Comparison of ENCODE assay signal across 8 cellular contexts in the genomic region with DNA sequence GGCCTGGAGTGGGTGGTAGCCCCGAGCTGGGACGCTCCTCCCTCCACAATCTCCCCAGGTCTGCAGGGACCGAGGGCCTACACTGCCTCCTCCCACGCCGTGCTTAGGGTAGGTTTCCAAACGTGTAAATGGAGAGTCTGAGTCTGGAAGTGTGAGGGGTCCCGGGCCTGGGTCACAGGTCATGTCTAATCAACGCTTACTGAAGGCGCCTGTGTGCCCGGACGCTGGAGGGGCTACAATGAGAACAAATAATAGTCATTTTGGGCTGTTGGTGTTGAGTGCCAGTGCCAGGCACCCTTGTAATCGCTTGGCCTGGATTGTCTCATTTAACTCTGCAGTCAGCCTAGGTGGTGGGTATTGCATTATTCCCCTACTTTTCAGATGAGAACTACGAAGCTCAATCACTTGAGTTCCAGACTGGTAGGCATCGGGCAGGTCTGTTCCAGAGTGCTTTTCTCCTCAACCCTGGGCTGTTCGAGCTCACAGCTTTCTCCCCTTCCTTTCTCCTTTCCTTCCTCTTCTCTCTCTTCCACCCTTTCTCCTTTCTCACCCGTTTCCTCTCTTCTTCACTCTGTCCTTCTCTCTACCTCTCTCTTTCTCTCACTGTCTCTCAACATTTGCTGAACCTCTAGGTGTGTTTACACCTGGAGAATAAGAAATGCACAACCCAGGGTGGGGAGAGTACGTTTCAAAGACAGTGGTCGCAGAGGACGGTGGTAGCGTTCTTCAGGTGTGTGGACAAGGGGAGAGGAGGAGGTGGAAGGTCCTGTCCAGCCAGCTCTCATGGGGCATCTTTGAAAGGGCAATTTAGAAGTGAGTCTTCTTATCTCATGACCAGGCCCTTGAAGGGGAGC. TPM values are rescaled to one million over a fixed set of nuclear protein-coding genes. Genes with fewer than 3 reads are reported as not detected.
A peak's percentile ranks its signal among the peaks of the same experiment; 100 is the strongest.
DNase-seq lines count a peak whose midpoint lies in the region; ATAC-seq, FAIRE-seq and TF ChIP-seq lines count a peak whose summit lies in the region.

No MANE protein-coding gene starts in this region.

- no peaks in the 10 kb centered on the region for H3K27me3 Mint-ChIP-seq in central memory CD8-positive, alpha-beta T cell

- TF ChIP-seq POLR2A in A549 (IDR thresholded peaks at IDR 0.05; ENCODE audit: low read length), result no peak

- 86% methylated on average over 11 of the region's 20 CpGs for WGBS in A549 (ENCODE audit: missing lambda C conversion rate)

- peak overlapping the region; percentile 90 for H3K4me2 ChIP-seq in A549

- H3K4me3 Mint-ChIP-seq in central memory CD8-positive, alpha-beta T cell, result peak overlapping the region; percentile 81

- peak in 1 of 2 experiments; percentile 53; a peak in 3 of 6 replicates for ATAC-seq in A549
- peak; percentile 3 for ATAC-seq in GM18519 (IDR thresholded peaks at IDR 0.05; ENCODE audit: low FRiP score, unreplicated experiment)
- ATAC-seq in central memory CD8-positive, alpha-beta T cell (replicated peaks; ENCODE audit: extremely low read depth, poor library complexity, severe bottlenecking), result no peak

- no peak for FAIRE-seq in A549 (lab: Jason Lieb, UNC)

- DNase-seq in A549 (ENCODE audit: low read depth in 1 of 2, low spot score in 1 of 2) (no peak), NCI-H774 (lab: John Stamatoyannopoulos, UW) (no peak), SKM-1 treated with dmso at 0.1 percent for 144 hours (lab: John Stamatoyannopoulos, UW; ENCODE audit: unreplicated experiment) (no peak), SKM-1 (lab: John Stamatoyannopoulos, UW; ENCODE audit: unreplicated experiment) (no peak)
- no peak for DNase-seq in Jurkat, Clone E6-1 (ENCODE audit: low read depth, low spot score)
- no peak for DNase-seq in central memory CD8-positive, alpha-beta T cell (ENCODE audit: low spot score in 2 of 2)

- POLR2A ChIA-PET in A549 (lab: Yijun Ruan, JAX), result interaction anchor here (1.0 kb wide), 1 partner anchor 20 kb away, joined by 3 read pairs; no protein-coding TSS in a partner anchor

- no peaks in the 10 kb centered on the region for H3K9me3 Mint-ChIP-seq in central memory CD8-positive, alpha-beta T cell

- no peak for TF ChIP-seq CTCF in A549 (IDR thresholded peaks at IDR 0.05)

- H3K27ac Mint-ChIP-seq in central memory CD8-positive, alpha-beta T cell (ENCODE audit: low read depth), result peak overlapping the region; percentile 75

- H3K4me3 ChIP-seq in A549 (peak overlapping the region; percentile 79), mucosa of stomach (ENCODE audit: low read length) (peak overlapping the region; percentile 37)
- peak overlapping the region; percentile 62 for H3K4me3 ChIP-seq in Jurkat, Clone E6-1 (ENCODE audit: low read length)

- CTCF ChIA-PET in A549 (lab: Yijun Ruan, JAX), result interaction anchor here (1.5 kb wide), 1 partner anchor 28 kb away, joined by 5 read pairs; no protein-coding TSS in a partner anchor

- peaks cover 26% of the 10 kb centered on the region for H3K36me3 Mint-ChIP-seq in central memory CD8-positive, alpha-beta T cell (ENCODE audit: insufficient read depth)

- TF ChIP-seq EP300 in A549 (IDR thresholded peaks at IDR 0.05), result no peak

- no peak for TF ChIP-seq RAD21 in A549 (conservative IDR thresholded peaks at IDR 0.05 in 1 of 2, IDR thresholded peaks at IDR 0.05 in 1 of 2)

- H3K4me1 Mint-ChIP-seq in central memory CD8-positive, alpha-beta T cell, result peaks cover 37% of the 10 kb centered on the region

- peaks cover 17% of the 10 kb centered on the region; the same call in 2 of the 3 replicates for H3K4me1 ChIP-seq in A549
- peaks cover 38% of the 10 kb centered on the region for H3K4me1 ChIP-seq in mucosa of stomach (ENCODE audit: control insufficient read depth, insufficient read depth, low read length)

- no peaks in the 10 kb centered on the region for H3K27me3 ChIP-seq in mucosa of stomach (ENCODE audit: control insufficient read depth, insufficient read depth, low read length)

- peak overlapping the region; percentile 80 for H3K9ac ChIP-seq in mucosa of stomach (ENCODE audit: low read length)

- no peaks in the 10 kb centered on the region for H3K36me3 ChIP-seq in mucosa of stomach (ENCODE audit: control insufficient read depth, insufficient read depth, low read length)

- H3K9me3 ChIP-seq in A549 (no peaks in the 10 kb centered on the region), mucosa of stomach (ENCODE audit: control insufficient read depth, low read length) (no peaks in the 10 kb centered on the region)

- peak overlapping the region; percentile 79 to 94 for H3K27ac ChIP-seq in A549

TF ChIP-seq in A549, 52 proteins besides CTCF, POLR2A, EP300 and RAD21 (continues in another document):
- TF ChIP-seq POLR2AphosphoS2 (conservative IDR thresholded peaks at IDR 0.05; ENCODE audit: low read length) (no peak), ZNF302 (CRISPR knock-in tag; IDR thresholded peaks at IDR 0.05) (no peak), KDM1A (IDR thresholded peaks at IDR 0.05; ENCODE audit: low read depth) (no peak), TFCP2L1 (CRISPR knock-in tag; IDR thresholded peaks at IDR 0.05) (no peak), NR3C1 (IDR thresholded peaks at IDR 0.05) (no peak), RFX5 (IDR thresholded peaks at IDR 0.05) (no peak), RNF2 (IDR thresholded peaks at IDR 0.05; ENCODE audit: borderline replicate concordance, low read depth) (no peak), MAZ (IDR thresholded peaks at IDR 0.05; ENCODE audit: borderline replicate concordance, low read depth, low read length) (no peak), NPAS2 (CRISPR knock-in tag; IDR thresholded peaks at IDR 0.05; ENCODE audit: borderline replicate concordance) (no peak)
- TF ChIP-seq, protein P1, sequence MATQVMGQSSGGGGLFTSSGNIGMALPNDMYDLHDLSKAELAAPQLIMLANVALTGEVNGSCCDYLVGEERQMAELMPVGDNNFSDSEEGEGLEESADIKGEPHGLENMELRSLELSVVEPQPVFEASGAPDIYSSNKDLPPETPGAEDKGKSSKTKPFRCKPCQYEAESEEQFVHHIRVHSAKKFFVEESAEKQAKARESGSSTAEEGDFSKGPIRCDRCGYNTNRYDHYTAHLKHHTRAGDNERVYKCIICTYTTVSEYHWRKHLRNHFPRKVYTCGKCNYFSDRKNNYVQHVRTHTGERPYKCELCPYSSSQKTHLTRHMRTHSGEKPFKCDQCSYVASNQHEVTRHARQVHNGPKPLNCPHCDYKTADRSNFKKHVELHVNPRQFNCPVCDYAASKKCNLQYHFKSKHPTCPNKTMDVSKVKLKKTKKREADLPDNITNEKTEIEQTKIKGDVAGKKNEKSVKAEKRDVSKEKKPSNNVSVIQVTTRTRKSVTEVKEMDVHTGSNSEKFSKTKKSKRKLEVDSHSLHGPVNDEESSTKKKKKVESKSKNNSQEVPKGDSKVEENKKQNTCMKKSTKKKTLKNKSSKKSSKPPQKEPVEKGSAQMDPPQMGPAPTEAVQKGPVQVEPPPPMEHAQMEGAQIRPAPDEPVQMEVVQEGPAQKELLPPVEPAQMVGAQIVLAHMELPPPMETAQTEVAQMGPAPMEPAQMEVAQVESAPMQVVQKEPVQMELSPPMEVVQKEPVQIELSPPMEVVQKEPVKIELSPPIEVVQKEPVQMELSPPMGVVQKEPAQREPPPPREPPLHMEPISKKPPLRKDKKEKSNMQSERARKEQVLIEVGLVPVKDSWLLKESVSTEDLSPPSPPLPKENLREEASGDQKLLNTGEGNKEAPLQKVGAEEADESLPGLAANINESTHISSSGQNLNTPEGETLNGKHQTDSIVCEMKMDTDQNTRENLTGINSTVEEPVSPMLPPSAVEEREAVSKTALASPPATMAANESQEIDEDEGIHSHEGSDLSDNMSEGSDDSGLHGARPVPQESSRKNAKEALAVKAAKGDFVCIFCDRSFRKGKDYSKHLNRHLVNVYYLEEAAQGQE (IDR thresholded peaks at IDR 0.05), result no peak
- TF ChIP-seq, protein P2, sequence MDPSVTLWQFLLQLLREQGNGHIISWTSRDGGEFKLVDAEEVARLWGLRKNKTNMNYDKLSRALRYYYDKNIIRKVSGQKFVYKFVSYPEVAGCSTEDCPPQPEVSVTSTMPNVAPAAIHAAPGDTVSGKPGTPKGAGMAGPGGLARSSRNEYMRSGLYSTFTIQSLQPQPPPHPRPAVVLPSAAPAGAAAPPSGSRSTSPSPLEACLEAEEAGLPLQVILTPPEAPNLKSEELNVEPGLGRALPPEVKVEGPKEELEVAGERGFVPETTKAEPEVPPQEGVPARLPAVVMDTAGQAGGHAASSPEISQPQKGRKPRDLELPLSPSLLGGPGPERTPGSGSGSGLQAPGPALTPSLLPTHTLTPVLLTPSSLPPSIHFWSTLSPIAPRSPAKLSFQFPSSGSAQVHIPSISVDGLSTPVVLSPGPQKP (IDR thresholded peaks at IDR 0.05; ENCODE audit: low read depth, low read length), result no peak
- TF ChIP-seq, protein P3, sequence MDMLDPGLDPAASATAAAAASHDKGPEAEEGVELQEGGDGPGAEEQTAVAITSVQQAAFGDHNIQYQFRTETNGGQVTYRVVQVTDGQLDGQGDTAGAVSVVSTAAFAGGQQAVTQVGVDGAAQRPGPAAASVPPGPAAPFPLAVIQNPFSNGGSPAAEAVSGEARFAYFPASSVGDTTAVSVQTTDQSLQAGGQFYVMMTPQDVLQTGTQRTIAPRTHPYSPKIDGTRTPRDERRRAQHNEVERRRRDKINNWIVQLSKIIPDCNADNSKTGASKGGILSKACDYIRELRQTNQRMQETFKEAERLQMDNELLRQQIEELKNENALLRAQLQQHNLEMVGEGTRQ (IDR thresholded peaks at IDR 0.05), result no peak

RNA-seq across cellular contexts. Expression of a gene that starts 0.9 kb away (rescaled TPM):
- polyA plus RNA-seq in A549 (2011; rRNA removed), result 5.6 and 8.1 TPM in 2 replicates
- polyA plus RNA-seq in A549 (2012; cell fraction: cytosol; rRNA removed), result 15.8 and 21.1 TPM in 2 replicates
- polyA plus RNA-seq in A549 (2012; cell fraction: nucleus; rRNA removed), result 22.9 and 26.1 TPM in 2 replicates
- 11.1 to 12.8 TPM (median 12.6 TPM) in 3 replicates for polyA plus RNA-seq in A549 (2017; fragmentation: RNase III; extraction: RNeasy Plus Mini Kit Qiagen cat#74134 plus additional on column Dnase treatment)
- 6.4 TPM in 2 replicates for polyA minus RNA-seq in A549 (2011; rRNA and poly(A)+ RNA removed)
- 7.8 TPM for polyA plus RNA-seq in Jurkat, Clone E6-1 (2012; ENCODE audit: insufficient read depth, insufficient read length)

RNA-seq across cellular contexts. Expression of a gene that starts 1.1 kb away (rescaled TPM):
- 22.2 and 27.2 TPM in 2 replicates for polyA plus RNA-seq in A549 (2011; rRNA removed)
- 33.9 and 44.1 TPM in 2 replicates for polyA plus RNA-seq in A549 (2012; cell fraction: cytosol; rRNA removed)
- 31.1 and 35.7 TPM in 2 replicates for polyA plus RNA-seq in A549 (2012; cell fraction: nucleus; rRNA removed)
- 30.9 to 34.9 TPM (median 31.4 TPM) in 3 replicates for polyA plus RNA-seq in A549 (2017; fragmentation: RNase III; extraction: RNeasy Plus Mini Kit Qiagen cat#74134 plus additional on column Dnase treatment)
- polyA minus RNA-seq in A549 (2011; rRNA and poly(A)+ RNA removed), result 20.4 and 22.9 TPM in 2 replicates
- 114 TPM for polyA plus RNA-seq in Jurkat, Clone E6-1 (2012; ENCODE audit: insufficient read depth, insufficient read length)

RNA-seq across cellular contexts. Expression of a gene that starts 24.4 kb away (rescaled TPM):
- polyA plus RNA-seq in A549 (2011; rRNA removed) (0.10 and 0.13 TPM in 2 replicates), A549 (2017; fragmentation: RNase III; extraction: RNeasy Plus Mini Kit Qiagen cat#74134 plus additional on column Dnase treatment) (0.17 to 0.24 TPM (median 0.21 TPM) in 3 replicates)
- 0.22 and 0.25 TPM in 2 replicates for polyA plus RNA-seq in A549 (2012; cell fraction: cytosol; rRNA removed)
- polyA plus RNA-seq in A549 (2012; cell fraction: nucleus; rRNA removed), result 2.5 TPM in 2 replicates
- polyA minus RNA-seq in A549 (2011; rRNA and poly(A)+ RNA removed), result 0.12 and 0.19 TPM in 2 replicates
- not detected for polyA plus RNA-seq in Jurkat, Clone E6-1 (2012; ENCODE audit: insufficient read depth, insufficient read length)
